2 cellular contexts compared by ENCODE assay signal in genomic region chr11:113376156-113376555, GRCh38.
TF ChIP-seq lines count a peak whose summit lies in the region.

No MANE protein-coding gene starts in this region.

TF ChIP-seq in IMR-90, 13 proteins besides CTCF, POLR2A, EP300 and RAD21:
- TF ChIP-seq USF2 (IDR thresholded peaks at IDR 0.05; ENCODE audit: low read depth, low read length) (no peak), BHLHE40 (IDR thresholded peaks at IDR 0.05; ENCODE audit: low read depth, low read length) (no peak), ELK1 (IDR thresholded peaks at IDR 0.05; ENCODE audit: borderline replicate concordance, low read depth, low read length) (no peak), CEBPB (IDR thresholded peaks at IDR 0.05; ENCODE audit: low read depth, low read length) (no peak), MXI1 (IDR thresholded peaks at IDR 0.05; ENCODE audit: borderline replicate concordance, low read depth, low read length) (no peak), MAZ (IDR thresholded peaks at IDR 0.05; ENCODE audit: borderline replicate concordance, low read depth, low read length) (no peak), MAFK (IDR thresholded peaks at IDR 0.05; ENCODE audit: low read depth, low read length) (no peak), SMC3 (IDR thresholded peaks at IDR 0.05; ENCODE audit: low read depth, low read length) (no peak), RCOR1 (IDR thresholded peaks at IDR 0.05; ENCODE audit: insufficient replicate concordance, low read length) (no peak)

TF ChIP-seq in GM12878, 131 proteins besides CTCF, POLR2A, EP300 and RAD21:
- TF ChIP-seq BMI1 (IDR thresholded peaks at IDR 0.05; ENCODE audit: borderline replicate concordance): no peak
- no peak for TF ChIP-seq CHD4 (IDR thresholded peaks at IDR 0.05)
- TF ChIP-seq IKZF2 (IDR thresholded peaks at IDR 0.05): no peak
- TF ChIP-seq ZBTB11 (CRISPR knock-in tag; IDR thresholded peaks at IDR 0.05): no peak
- TF ChIP-seq RFX5 (IDR thresholded peaks at IDR 0.05; ENCODE audit: low read depth, low read length): peak; percentile 86
